Comparison of ENCODE assay signal across 7 cellular contexts in genomic region chr10:63377305-63377661, GRCh38.
DNase-seq lines count a peak whose midpoint lies in the region; ATAC-seq and TF ChIP-seq lines count a peak whose summit lies in the region.
"Not testable (repeated sequence)": the region's sequence is repeated elsewhere in the genome, so short reads cannot be mapped to it uniquely, and the experiment has no call there.

No MANE protein-coding gene starts in this region.

- H3K36me3 ChIP-seq in DOHH2 (ENCODE audit: control insufficient read depth, low read length); OCI-LY3 (replicated peaks; ENCODE audit: low read depth, low read length); adipocyte (ENCODE audit: control insufficient read depth, insufficient read depth, low read length, severe bottlenecking); mesenchymal stem cell (ENCODE audit: control insufficient read depth in 1 of 2, insufficient read depth in 2 of 2, low read depth in 1 of 2, low read length in 2 of 2): not testable (repeated sequence)

- H3K4me2 ChIP-seq in DOHH2 (ENCODE audit: low read length) (peak overlapping the region; percentile 11; the same call in 1 of the 2 replicates), OCI-LY3 (ENCODE audit: low read length) (peak overlapping the region; percentile 55)
- H3K4me2 ChIP-seq in mesenchymal stem cell (ENCODE audit: low read length, poor library complexity, severe bottlenecking), result not testable (repeated sequence)

- not testable (repeated sequence) for H2BK15ac ChIP-seq in mesenchymal stem cell (ENCODE audit: low read depth, poor library complexity, severe bottlenecking)

- not testable (repeated sequence) for H3K27me3 ChIP-seq in DOHH2 (ENCODE audit: control insufficient read depth, low read length); OCI-LY3 (ENCODE audit: low read depth, low read length); adipocyte (replicated peaks; ENCODE audit: control insufficient read depth, insufficient read depth, low read length); mesenchymal stem cell (ENCODE audit: control insufficient read depth in 1 of 2, insufficient read depth in 1 of 2, low read length in 2 of 2)

- ATAC-seq in HG02588 (IDR thresholded peaks at IDR 0.05; ENCODE audit: unreplicated experiment), result peak; percentile 9
- not testable (repeated sequence) for ATAC-seq in stimulated activated memory B cell treated with anti-CD40 and anti-IgM and Interleukin-4, amounts not matched to agents 10 μg/mL and 1 μg/mL and 100 μg/mL, for 72 hours

- not testable (repeated sequence) for H3K9ac ChIP-seq in OCI-LY3 (ENCODE audit: low read length)
- peak overlapping the region; percentile 64 for H3K9ac ChIP-seq in adipocyte (ENCODE audit: low read length)
- H3K9ac ChIP-seq in mesenchymal stem cell (ENCODE audit: low read length), result peak overlapping the region; percentile 87

- H3K23ac ChIP-seq in mesenchymal stem cell (ENCODE audit: low read length in 2 of 2), result not testable (repeated sequence)

- H3K9me3 Mint-ChIP-seq in dendritic cell treated with granulocyte-macrophage colony-stimulating factor and Interleukin-4, amounts not matched to agents 40 ng/mL and 50 ng/mL, for 4 days; stimulated activated memory B cell treated with anti-CD40 and anti-IgM and Interleukin-4, amounts not matched to agents 10 μg/mL and 1 μg/mL and 100 μg/mL, for 72 hours: not testable (repeated sequence)

- not testable (repeated sequence) for H2BK120ac ChIP-seq in mesenchymal stem cell (ENCODE audit: low read depth, low read length)

- H3F3A ChIP-seq in DOHH2 (ENCODE audit: control insufficient read depth, insufficient read depth), result not testable (repeated sequence)

- H3K4me1 Mint-ChIP-seq in dendritic cell treated with granulocyte-macrophage colony-stimulating factor and Interleukin-4, amounts not matched to agents 40 ng/mL and 50 ng/mL, for 4 days (ENCODE audit: low read depth), result peaks cover 32% of the 10 kb centered on the region
- peaks cover 11% of the 10 kb centered on the region for H3K4me1 Mint-ChIP-seq in stimulated activated memory B cell treated with anti-CD40 and anti-IgM and Interleukin-4, amounts not matched to agents 10 μg/mL and 1 μg/mL and 100 μg/mL, for 72 hours

- WGBS in mesenchymal stem cell, result 95% methylated on average over 4 of the region's 6 CpGs

- H4K91ac ChIP-seq in mesenchymal stem cell (ENCODE audit: low read length), result not testable (repeated sequence)

- H3K79me1 ChIP-seq in mesenchymal stem cell (replicated peaks; ENCODE audit: low read length, poor library complexity, severe bottlenecking), result not testable (repeated sequence)

- H2AFZ ChIP-seq in OCI-LY3 (ENCODE audit: low read depth, low read length); mesenchymal stem cell (ENCODE audit: low read depth, low read length): not testable (repeated sequence)

- H3K27me3 Mint-ChIP-seq in dendritic cell treated with granulocyte-macrophage colony-stimulating factor and Interleukin-4, amounts not matched to agents 40 ng/mL and 50 ng/mL, for 4 days; stimulated activated memory B cell treated with anti-CD40 and anti-IgM and Interleukin-4, amounts not matched to agents 10 μg/mL and 1 μg/mL and 100 μg/mL, for 72 hours: not testable (repeated sequence)

- H2BK12ac ChIP-seq in mesenchymal stem cell (ENCODE audit: low read length in 2 of 2), result not testable (repeated sequence)

- not testable (repeated sequence) for H3K9me2 ChIP-seq in DOHH2 (replicated peaks; ENCODE audit: control insufficient read depth, low read length)

- H2BK5ac ChIP-seq in mesenchymal stem cell (ENCODE audit: low read depth, low read length, poor library complexity, severe bottlenecking), result not testable (repeated sequence)

- not testable (repeated sequence) for H3K27ac ChIP-seq in DOHH2 (ENCODE audit: low read depth, low read length); OCI-LY3 (ENCODE audit: low read length); mesenchymal stem cell (ENCODE audit: low read length, poor library complexity, severe bottlenecking)

- H3K4me3 ChIP-seq in DOHH2 (ENCODE audit: low read length), result not testable (repeated sequence)
- H3K4me3 ChIP-seq in OCI-LY3 (ENCODE audit: low read length) (peak overlapping the region; percentile 26), adipocyte (ENCODE audit: low read length) (peak overlapping the region; percentile 77), mesenchymal stem cell (ENCODE audit: insufficient read depth in 1 of 2, low read depth in 1 of 2, low read length in 2 of 2) (peak overlapping the region in 1 of 2 experiments; percentile 68)

- not testable (repeated sequence) for DNase-seq in adipocyte (ENCODE audit: low read depth); mesenchymal stem cell

- H2AK5ac ChIP-seq in mesenchymal stem cell (ENCODE audit: low read length, severe bottlenecking), result not testable (repeated sequence)

- not testable (repeated sequence) for H3K14ac ChIP-seq in mesenchymal stem cell (ENCODE audit: low read length in 2 of 2)

- H3K9me3 ChIP-seq in DOHH2 (ENCODE audit: control insufficient read depth, insufficient read depth, low read length); OCI-LY3 (ENCODE audit: insufficient read depth, low read length); adipocyte (ENCODE audit: control insufficient read depth, low read length); mesenchymal stem cell (ENCODE audit: control insufficient read depth, low read length): not testable (repeated sequence)

- not testable (repeated sequence) for H4K8ac ChIP-seq in mesenchymal stem cell (ENCODE audit: low read length)

- not testable (repeated sequence) for H3K4me3 Mint-ChIP-seq in dendritic cell treated with granulocyte-macrophage colony-stimulating factor and Interleukin-4, amounts not matched to agents 40 ng/mL and 50 ng/mL, for 4 days
- peak overlapping the region; percentile 66 for H3K4me3 Mint-ChIP-seq in stimulated activated memory B cell treated with anti-CD40 and anti-IgM and Interleukin-4, amounts not matched to agents 10 μg/mL and 1 μg/mL and 100 μg/mL, for 72 hours

- not testable (repeated sequence) for H3K79me2 ChIP-seq in DOHH2 (ENCODE audit: control insufficient read depth, low read length); OCI-LY3 (ENCODE audit: low read length)

- not testable (repeated sequence) for H3K18ac ChIP-seq in mesenchymal stem cell (ENCODE audit: low read depth in 1 of 2, low read length in 2 of 2)

- peak overlapping the region; percentile 57 for H3K27ac Mint-ChIP-seq in dendritic cell treated with granulocyte-macrophage colony-stimulating factor and Interleukin-4, amounts not matched to agents 40 ng/mL and 50 ng/mL, for 4 days
- peak overlapping the region; percentile 36 for H3K27ac Mint-ChIP-seq in stimulated activated memory B cell treated with anti-CD40 and anti-IgM and Interleukin-4, amounts not matched to agents 10 μg/mL and 1 μg/mL and 100 μg/mL, for 72 hours

- intact Hi-C loops in dendritic cell treated with granulocyte-macrophage colony-stimulating factor and Interleukin-4, amounts not matched to agents 40 ng/mL and 50 ng/mL, for 4 days (cut with micrococcal nuclease), result not testable (repeated sequence)

- H3K36me3 Mint-ChIP-seq in dendritic cell treated with granulocyte-macrophage colony-stimulating factor and Interleukin-4, amounts not matched to agents 40 ng/mL and 50 ng/mL, for 4 days (ENCODE audit: low read depth); stimulated activated memory B cell treated with anti-CD40 and anti-IgM and Interleukin-4, amounts not matched to agents 10 μg/mL and 1 μg/mL and 100 μg/mL, for 72 hours: not testable (repeated sequence)

- H3K4ac ChIP-seq in mesenchymal stem cell (ENCODE audit: low read depth in 1 of 2, low read length in 2 of 2), result not testable (repeated sequence)

- peaks cover 13% of the 10 kb centered on the region for H3K4me1 ChIP-seq in DOHH2 (ENCODE audit: control insufficient read depth, low read length)
- peaks cover 13% of the 10 kb centered on the region for H3K4me1 ChIP-seq in OCI-LY3 (ENCODE audit: low read length)
- H3K4me1 ChIP-seq in adipocyte (ENCODE audit: control insufficient read depth, insufficient read depth, low read length), result peaks cover 32% of the 10 kb centered on the region
- not testable (repeated sequence) for H3K4me1 ChIP-seq in mesenchymal stem cell (ENCODE audit: control insufficient read depth, insufficient read depth, low read depth, low read length)

- not testable (repeated sequence) for H4K20me1 ChIP-seq in DOHH2 (ENCODE audit: control insufficient read depth, insufficient read depth, low read depth, low read length); OCI-LY3 (ENCODE audit: insufficient read depth, low read length)

- not testable (repeated sequence) for TF ChIP-seq CTCF in DOHH2 (IDR thresholded peaks at IDR 0.05; ENCODE audit: low read depth, low read length, poor library complexity, severe bottlenecking); OCI-LY3 (IDR thresholded peaks at IDR 0.05; ENCODE audit: low read depth, low read length)
